ENCODE assay signal across 9 cellular contexts in genomic region chr16:85759631-85760419, GRCh38. TPM values are rescaled to one million over a fixed set of nuclear protein-coding genes. Genes with fewer than 3 reads are reported as not detected.
A peak's percentile ranks its signal among the peaks of the same experiment; 100 is the strongest.
DNase-seq lines count a peak whose midpoint lies in the region; ATAC-seq, FAIRE-seq and TF ChIP-seq lines count a peak whose summit lies in the region.
"Had no signal": no experiment of that assay in that cellular context is flagged by ENCODE, and none has a peak within 500 bp of the region (broad histone marks: within the 10 kb centered on the region; RNA-seq: fewer than 3 reads in every experiment).

No MANE protein-coding gene starts in this region.

- FAIRE-seq in pancreas (lab: Jason Lieb, UNC) = no peak

- WGBS in pancreas, 2 donors = 47 to 50% methylated on average over 20 of the region's 20 CpGs

- peak in 1 of 4 donors; percentile 26 for TF ChIP-seq CTCF in pancreas (IDR thresholded peaks at IDR 0.05)

- ATAC-seq in pancreas = peak; percentile 58 to 82 (median 76)
- no peak for ATAC-seq in GM18907 (IDR thresholded peaks at IDR 0.05; ENCODE audit: unreplicated experiment)

- no peak overlapping the region for H3K27ac ChIP-seq in pancreas

- H3K27me3 ChIP-seq in pancreas (no peaks in the 10 kb centered on the region), MG63 (no peaks in the 10 kb centered on the region)

- intact Hi-C loops in pancreas (cut with DNase I) = no loop called here

- H3K9me3 ChIP-seq in pancreas (no peaks in the 10 kb centered on the region), MG63 (no peaks in the 10 kb centered on the region)

- peak; percentile 30 for DNase-seq in NCI-H748 (lab: John Stamatoyannopoulos, UW; ENCODE audit: unreplicated experiment)
- DNase-seq in NCI-H748 treated with DMSO at 0.1 percent for 48 hours (lab: John Stamatoyannopoulos, UW) = no peak
- DNase-seq in NCI-H69 (lab: John Stamatoyannopoulos, UW) = peak; percentile 55
- DNase-seq in cerebellar cortex (ENCODE audit: low spot score) = peak; percentile 16
- peak in 5 of 6 donors; percentile 34 to 82 (median 64) for DNase-seq in pancreas
- DNase-seq in MG63 = no peak
- no peak for DNase-seq in medulla oblongata (ENCODE audit: extremely low spot score)

- H3K4me1 ChIP-seq in pancreas = peaks cover 0 to 6% (median 5%) of the 10 kb centered on the region in 3 donors

- H3K36me3 ChIP-seq in pancreas (no peaks in the 10 kb centered on the region), MG63 (no peaks in the 10 kb centered on the region)

- H3K4me3 ChIP-seq in pancreas (no peak overlapping the region), MG63 (no peak overlapping the region)
- H3K4me3 ChIP-seq: lung had no signal

RNA-seq across cellular contexts. Expression of gene C16orf74, which starts 8.9 kb away (rescaled TPM):
- under 1 TPM; 0.37 to 0.87 (median 0.61) TPM for total RNA-seq in pancreas
- 1 to 10 TPM in 1 of 2 donors, under 1 TPM in 1; 0.84 to 1.3 TPM for polyA plus RNA-seq in pancreas
- 4.6 and 8.7 TPM in 2 replicates for total RNA-seq in MG63 (2014; rRNA removed; shearing (Covaris generic); ENCODE audit: low replicate concordance)

RNA-seq across cellular contexts. Expression of gene EMC8, which starts 39.5 kb away (rescaled TPM):
- 10 to 100 TPM in 3 of 6 donors, 1 to 10 TPM in 3; 6.8 to 13.6 (median 9.7) TPM for total RNA-seq in pancreas
- 10 to 100 TPM in 1 of 2 donors, 1 to 10 TPM in 1; 9.5 to 14.2 TPM for polyA plus RNA-seq in pancreas
- 37.7 and 46.4 TPM in 2 replicates for total RNA-seq in MG63 (2014; rRNA removed; shearing (Covaris generic); ENCODE audit: low replicate concordance)

RNA-seq across cellular contexts. Expression of gene COX4I1, which starts 39.7 kb away (rescaled TPM):
- 100 to 1,000 TPM; 198 to 270 (median 257) TPM for total RNA-seq in pancreas
- 100 to 1,000 TPM; 428 to 510 TPM for polyA plus RNA-seq in pancreas
- total RNA-seq in MG63 (2014; rRNA removed; shearing (Covaris generic); ENCODE audit: low replicate concordance) = 673 and 682 TPM in 2 replicates

Comparison
In these comparisons a context has a peak if more than half of its experiments do, and no peak if none do; other contexts are left out.
1. DNase-seq: peak in NCI-H748 (single experiment), NCI-H69 (single experiment), cerebellar cortex (single experiment) and pancreas (5 of 6); none in NCI-H748 treated with DMSO at 0.1 percent for 48 hours (single experiment), MG63 (single experiment) and medulla oblongata (single experiment).